In genomic region chr7:122756860-122757259, GRCh38 we compare ENCODE assay signal across 2 cellular contexts.
TF ChIP-seq lines count a peak whose summit lies in the region.

No MANE protein-coding gene starts in this region.

TF ChIP-seq in HepG2, 621 proteins besides CTCF, POLR2A, EP300 and RAD21 (continues in another document):
- TF ChIP-seq, protein P1, sequence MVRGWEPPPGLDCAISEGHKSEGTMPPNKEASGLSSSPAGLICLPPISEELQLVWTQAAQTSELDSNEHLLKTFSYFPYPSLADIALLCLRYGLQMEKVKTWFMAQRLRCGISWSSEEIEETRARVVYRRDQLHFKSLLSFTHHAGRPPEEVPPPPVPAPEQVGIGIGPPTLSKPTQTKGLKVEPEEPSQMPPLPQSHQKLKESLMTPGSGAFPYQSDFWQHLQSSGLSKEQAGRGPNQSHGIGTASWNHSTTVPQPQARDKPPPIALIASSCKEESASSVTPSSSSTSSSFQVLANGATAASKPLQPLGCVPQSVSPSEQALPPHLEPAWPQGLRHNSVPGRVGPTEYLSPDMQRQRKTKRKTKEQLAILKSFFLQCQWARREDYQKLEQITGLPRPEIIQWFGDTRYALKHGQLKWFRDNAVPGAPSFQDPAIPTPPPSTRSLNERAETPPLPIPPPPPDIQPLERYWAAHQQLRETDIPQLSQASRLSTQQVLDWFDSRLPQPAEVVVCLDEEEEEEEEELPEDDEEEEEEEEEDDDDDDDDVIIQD (CRISPR knock-in tag; IDR thresholded peaks at IDR 0.05; ENCODE audit: low read depth): 0 out of 2 replicates have a peak, but pooled peaks have one; percentile 37
- TF ChIP-seq KDM3A (CRISPR knock-in tag; IDR thresholded peaks at IDR 0.05; ENCODE audit: low read depth) (no peak), TEAD3 (CRISPR knock-in tag; optimal IDR thresholded peaks at IDR 0.05; ENCODE audit: borderline replicate concordance) (peak; percentile 81), GTF3A (CRISPR knock-in tag; conservative IDR thresholded peaks at IDR 0.05) (no peak), ETV5 (CRISPR knock-in tag; IDR thresholded peaks at IDR 0.05; ENCODE audit: borderline replicate concordance) (peak; percentile 78; the same call in 1 of the 2 replicates), FOXP4 (CRISPR knock-in tag; IDR thresholded peaks at IDR 0.05) (peak; percentile 54; the same call in 1 of the 2 replicates), SOX13 (IDR thresholded peaks at IDR 0.05) (peak; percentile 55; the same call in 1 of the 2 replicates), SOX13 (CRISPR knock-in tag; conservative IDR thresholded peaks at IDR 0.05 in 1 of 2, IDR thresholded peaks at IDR 0.05 in 1 of 2) (peak in 1 of 2 experiments; percentile 86; a peak in 2 of 4 replicates), SETDB1 (CRISPR knock-in tag; IDR thresholded peaks at IDR 0.05; ENCODE audit: borderline replicate concordance) (no peak), SOX6 (IDR thresholded peaks at IDR 0.05) (no peak), SOX6 (CRISPR knock-in tag; IDR thresholded peaks at IDR 0.05) (peak; percentile 88), ISL2 (CRISPR knock-in tag; IDR thresholded peaks at IDR 0.05) (peak; percentile 71), REL (CRISPR knock-in tag; conservative IDR thresholded peaks at IDR 0.05) (no peak), KDM4B (CRISPR knock-in tag; IDR thresholded peaks at IDR 0.05) (no peak), ZNF746 (CRISPR knock-in tag; IDR thresholded peaks at IDR 0.05) (no peak), TP53 (CRISPR knock-in tag; conservative IDR thresholded peaks at IDR 0.05) (no peak), RXRB (CRISPR knock-in tag; IDR thresholded peaks at IDR 0.05; ENCODE audit: borderline replicate concordance) (no peak), HOXA3 (CRISPR knock-in tag; IDR thresholded peaks at IDR 0.05) (peak; percentile 16; the same call in 1 of the 2 replicates), NCOA5 (CRISPR knock-in tag; IDR thresholded peaks at IDR 0.05) (no peak), BCL6 (CRISPR knock-in tag; IDR thresholded peaks at IDR 0.05) (peak; percentile 47), HMG20A (CRISPR knock-in tag; IDR thresholded peaks at IDR 0.05; ENCODE audit: borderline replicate concordance) (peak; percentile 16; the same call in 1 of the 2 replicates), PAXIP1 (CRISPR knock-in tag; conservative IDR thresholded peaks at IDR 0.05) (peak; percentile 72), NFIC (IDR thresholded peaks at IDR 0.05; ENCODE audit: low read length) (peak; percentile 57; the same call in 1 of the 2 replicates)
- TF ChIP-seq, protein P2, sequence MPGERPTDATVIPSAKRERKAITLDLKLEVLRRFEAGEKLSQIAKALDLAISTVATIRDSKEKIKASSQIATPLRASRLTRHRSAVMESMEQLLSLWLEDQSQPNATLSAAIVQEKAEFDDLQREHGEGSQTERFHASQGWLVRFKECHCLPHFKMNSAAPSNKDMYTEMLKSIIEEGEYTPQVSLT (CRISPR knock-in tag; IDR thresholded peaks at IDR 0.05; ENCODE audit: borderline replicate concordance, low read depth): no peak
- TF ChIP-seq, protein P3, sequence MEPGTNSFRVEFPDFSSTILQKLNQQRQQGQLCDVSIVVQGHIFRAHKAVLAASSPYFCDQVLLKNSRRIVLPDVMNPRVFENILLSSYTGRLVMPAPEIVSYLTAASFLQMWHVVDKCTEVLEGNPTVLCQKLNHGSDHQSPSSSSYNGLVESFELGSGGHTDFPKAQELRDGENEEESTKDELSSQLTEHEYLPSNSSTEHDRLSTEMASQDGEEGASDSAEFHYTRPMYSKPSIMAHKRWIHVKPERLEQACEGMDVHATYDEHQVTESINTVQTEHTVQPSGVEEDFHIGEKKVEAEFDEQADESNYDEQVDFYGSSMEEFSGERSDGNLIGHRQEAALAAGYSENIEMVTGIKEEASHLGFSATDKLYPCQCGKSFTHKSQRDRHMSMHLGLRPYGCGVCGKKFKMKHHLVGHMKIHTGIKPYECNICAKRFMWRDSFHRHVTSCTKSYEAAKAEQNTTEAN (CRISPR knock-in tag; conservative IDR thresholded peaks at IDR 0.05): 0 out of 2 replicates have a peak, but pooled peaks have one; percentile 35

TF ChIP-seq in GM12878, 131 proteins besides CTCF, POLR2A, EP300 and RAD21:
- no peak for TF ChIP-seq MAX (IDR thresholded peaks at IDR 0.05; ENCODE audit: low read depth, low read length)
- TF ChIP-seq ATF3 (IDR thresholded peaks at IDR 0.05; ENCODE audit: borderline replicate concordance, extremely low read depth, low read depth, low read length): no peak
- TF ChIP-seq SMAD5 (IDR thresholded peaks at IDR 0.05; ENCODE audit: low read depth): no peak
- TF ChIP-seq NFYA (IDR thresholded peaks at IDR 0.05; ENCODE audit: borderline replicate concordance, low read depth, low read length): no peak
- TF ChIP-seq E4F1 (IDR thresholded peaks at IDR 0.05; ENCODE audit: borderline replicate concordance, partially characterized antibody): no peak
- no peak for TF ChIP-seq PAX8 (IDR thresholded peaks at IDR 0.05)
- TF ChIP-seq MYC (IDR thresholded peaks at IDR 0.05; ENCODE audit: insufficient read depth, insufficient read length, insufficient replicate concordance, low read length, severe bottlenecking): no peak
- no peak for TF ChIP-seq MXI1 (IDR thresholded peaks at IDR 0.05; ENCODE audit: low read depth, low read length)
- no peak for TF ChIP-seq KAT2A (conservative IDR thresholded peaks at IDR 0.05; ENCODE audit: control insufficient read depth, low read depth, low read length)
- TF ChIP-seq PML (IDR thresholded peaks at IDR 0.05; ENCODE audit: low read length): no peak
- TF ChIP-seq SREBF2 (IDR thresholded peaks at IDR 0.05; ENCODE audit: low read length): no peak
- TF ChIP-seq POU2F2 (IDR thresholded peaks at IDR 0.05; ENCODE audit: borderline replicate concordance, low read depth, low read length): no peak
- no peak for TF ChIP-seq ZBTB33 (IDR thresholded peaks at IDR 0.05)
- no peak for TF ChIP-seq SMC3 (IDR thresholded peaks at IDR 0.05; ENCODE audit: borderline replicate concordance, low read length)
- TF ChIP-seq TCF7 (IDR thresholded peaks at IDR 0.05; ENCODE audit: borderline replicate concordance): no peak
- TF ChIP-seq RAD51 (IDR thresholded peaks at IDR 0.05): no peak
